ENCODE assay signal across 1 cellular context in the genomic region with DNA sequence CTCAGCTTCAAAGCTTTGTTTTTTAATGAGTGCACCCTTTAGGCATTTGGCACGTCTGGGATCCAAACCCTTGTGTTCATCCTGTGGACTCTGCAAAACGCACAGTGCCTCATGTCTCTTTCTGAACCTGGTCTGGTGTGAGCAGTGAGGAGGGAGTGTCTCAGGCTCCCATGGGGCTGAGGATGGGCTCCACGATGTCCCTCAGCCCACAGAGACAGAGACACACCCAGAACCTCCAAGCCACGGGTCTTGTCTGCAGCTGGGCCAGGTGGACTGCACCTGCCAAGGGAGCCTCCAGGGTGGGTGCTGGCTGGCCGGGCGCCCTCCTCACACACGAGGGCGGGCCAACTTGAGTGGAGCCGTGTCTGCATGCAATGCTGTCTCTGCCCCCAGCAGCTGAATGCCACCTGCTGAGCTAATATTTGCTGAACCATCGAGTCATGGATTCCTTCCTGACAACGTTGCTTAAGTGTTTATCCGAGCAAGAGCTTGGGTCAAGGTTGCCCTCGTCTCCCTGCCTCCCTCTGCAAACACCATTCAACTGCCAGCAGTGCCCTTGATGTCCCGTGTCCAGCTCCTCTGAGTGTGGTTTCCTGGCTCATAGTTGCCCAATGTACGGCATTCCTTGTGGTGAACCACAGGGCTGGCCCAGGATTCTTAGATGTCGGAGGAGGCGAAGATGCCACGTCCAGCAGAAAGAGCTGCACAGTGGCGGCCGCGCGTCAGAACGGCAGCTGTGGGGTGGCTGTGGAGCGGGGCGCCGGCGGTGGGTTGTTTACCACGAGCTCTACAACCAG.
TF ChIP-seq lines count a peak whose summit lies in the region.

No MANE protein-coding gene starts in this region.

TF ChIP-seq in HepG2, 621 proteins besides CTCF, POLR2A, EP300 and RAD21 (continued from another document and continues in another):
- TF ChIP-seq ZNF496 (CRISPR knock-in tag; IDR thresholded peaks at IDR 0.05; ENCODE audit: insufficient replicate concordance): no peak
- TF ChIP-seq ZNF598 (CRISPR knock-in tag; IDR thresholded peaks at IDR 0.05; ENCODE audit: borderline replicate concordance): no peak; the same call in 1 of the 2 replicates
- TF ChIP-seq ETV6 (CRISPR knock-in tag; conservative IDR thresholded peaks at IDR 0.05): no peak
- peak; percentile 50 for TF ChIP-seq ZBTB21 (CRISPR knock-in tag; IDR thresholded peaks at IDR 0.05)
- no peak for TF ChIP-seq NFATC3 (CRISPR knock-in tag; IDR thresholded peaks at IDR 0.05)
- no peak; the same call in 1 of the 2 replicates for TF ChIP-seq NAIF1 (CRISPR knock-in tag; IDR thresholded peaks at IDR 0.05; ENCODE audit: borderline replicate concordance)
- TF ChIP-seq HMG20B (CRISPR knock-in tag; conservative IDR thresholded peaks at IDR 0.05): peak; percentile 93
- no peak for TF ChIP-seq POLR2AphosphoS2 (IDR thresholded peaks at IDR 0.05; ENCODE audit: low read depth, low read length)
- TF ChIP-seq, protein P1, sequence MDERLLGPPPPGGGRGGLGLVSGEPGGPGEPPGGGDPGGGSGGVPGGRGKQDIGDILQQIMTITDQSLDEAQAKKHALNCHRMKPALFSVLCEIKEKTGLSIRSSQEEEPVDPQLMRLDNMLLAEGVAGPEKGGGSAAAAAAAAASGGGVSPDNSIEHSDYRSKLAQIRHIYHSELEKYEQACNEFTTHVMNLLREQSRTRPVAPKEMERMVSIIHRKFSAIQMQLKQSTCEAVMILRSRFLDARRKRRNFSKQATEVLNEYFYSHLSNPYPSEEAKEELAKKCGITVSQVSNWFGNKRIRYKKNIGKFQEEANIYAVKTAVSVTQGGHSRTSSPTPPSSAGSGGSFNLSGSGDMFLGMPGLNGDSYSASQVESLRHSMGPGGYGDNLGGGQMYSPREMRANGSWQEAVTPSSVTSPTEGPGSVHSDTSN (CRISPR knock-in tag; IDR thresholded peaks at IDR 0.05): peak; percentile 35; the same call in 1 of the 2 replicates
- TF ChIP-seq ZNF275 (CRISPR knock-in tag; IDR thresholded peaks at IDR 0.05; ENCODE audit: borderline replicate concordance): peak; percentile 96; the same call in 1 of the 2 replicates
- no peak for TF ChIP-seq LCORL (IDR thresholded peaks at IDR 0.05)
- TF ChIP-seq LCORL (CRISPR knock-in tag; IDR thresholded peaks at IDR 0.05): peak; percentile 90
- no peak for TF ChIP-seq PCBP2 (optimal IDR thresholded peaks at IDR 0.05; ENCODE audit: low read depth, low read length, poor library complexity, severe bottlenecking)
- no peak for TF ChIP-seq ZSCAN22 (CRISPR knock-in tag; IDR thresholded peaks at IDR 0.05)
- TF ChIP-seq, protein P2, sequence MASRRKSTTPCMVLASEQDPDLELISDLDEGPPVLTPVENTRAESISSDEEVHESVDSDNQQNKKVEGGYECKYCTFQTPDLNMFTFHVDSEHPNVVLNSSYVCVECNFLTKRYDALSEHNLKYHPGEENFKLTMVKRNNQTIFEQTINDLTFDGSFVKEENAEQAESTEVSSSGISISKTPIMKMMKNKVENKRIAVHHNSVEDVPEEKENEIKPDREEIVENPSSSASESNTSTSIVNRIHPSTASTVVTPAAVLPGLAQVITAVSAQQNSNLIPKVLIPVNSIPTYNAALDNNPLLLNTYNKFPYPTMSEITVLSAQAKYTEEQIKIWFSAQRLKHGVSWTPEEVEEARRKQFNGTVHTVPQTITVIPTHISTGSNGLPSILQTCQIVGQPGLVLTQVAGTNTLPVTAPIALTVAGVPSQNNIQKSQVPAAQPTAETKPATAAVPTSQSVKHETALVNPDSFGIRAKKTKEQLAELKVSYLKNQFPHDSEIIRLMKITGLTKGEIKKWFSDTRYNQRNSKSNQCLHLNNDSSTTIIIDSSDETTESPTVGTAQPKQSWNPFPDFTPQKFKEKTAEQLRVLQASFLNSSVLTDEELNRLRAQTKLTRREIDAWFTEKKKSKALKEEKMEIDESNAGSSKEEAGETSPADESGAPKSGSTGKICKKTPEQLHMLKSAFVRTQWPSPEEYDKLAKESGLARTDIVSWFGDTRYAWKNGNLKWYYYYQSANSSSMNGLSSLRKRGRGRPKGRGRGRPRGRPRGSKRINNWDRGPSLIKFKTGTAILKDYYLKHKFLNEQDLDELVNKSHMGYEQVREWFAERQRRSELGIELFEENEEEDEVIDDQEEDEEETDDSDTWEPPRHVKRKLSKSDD (CRISPR knock-in tag; IDR thresholded peaks at IDR 0.05; ENCODE audit: low read depth): no peak; the same call in 1 of the 2 replicates
- TF ChIP-seq, protein P3, sequence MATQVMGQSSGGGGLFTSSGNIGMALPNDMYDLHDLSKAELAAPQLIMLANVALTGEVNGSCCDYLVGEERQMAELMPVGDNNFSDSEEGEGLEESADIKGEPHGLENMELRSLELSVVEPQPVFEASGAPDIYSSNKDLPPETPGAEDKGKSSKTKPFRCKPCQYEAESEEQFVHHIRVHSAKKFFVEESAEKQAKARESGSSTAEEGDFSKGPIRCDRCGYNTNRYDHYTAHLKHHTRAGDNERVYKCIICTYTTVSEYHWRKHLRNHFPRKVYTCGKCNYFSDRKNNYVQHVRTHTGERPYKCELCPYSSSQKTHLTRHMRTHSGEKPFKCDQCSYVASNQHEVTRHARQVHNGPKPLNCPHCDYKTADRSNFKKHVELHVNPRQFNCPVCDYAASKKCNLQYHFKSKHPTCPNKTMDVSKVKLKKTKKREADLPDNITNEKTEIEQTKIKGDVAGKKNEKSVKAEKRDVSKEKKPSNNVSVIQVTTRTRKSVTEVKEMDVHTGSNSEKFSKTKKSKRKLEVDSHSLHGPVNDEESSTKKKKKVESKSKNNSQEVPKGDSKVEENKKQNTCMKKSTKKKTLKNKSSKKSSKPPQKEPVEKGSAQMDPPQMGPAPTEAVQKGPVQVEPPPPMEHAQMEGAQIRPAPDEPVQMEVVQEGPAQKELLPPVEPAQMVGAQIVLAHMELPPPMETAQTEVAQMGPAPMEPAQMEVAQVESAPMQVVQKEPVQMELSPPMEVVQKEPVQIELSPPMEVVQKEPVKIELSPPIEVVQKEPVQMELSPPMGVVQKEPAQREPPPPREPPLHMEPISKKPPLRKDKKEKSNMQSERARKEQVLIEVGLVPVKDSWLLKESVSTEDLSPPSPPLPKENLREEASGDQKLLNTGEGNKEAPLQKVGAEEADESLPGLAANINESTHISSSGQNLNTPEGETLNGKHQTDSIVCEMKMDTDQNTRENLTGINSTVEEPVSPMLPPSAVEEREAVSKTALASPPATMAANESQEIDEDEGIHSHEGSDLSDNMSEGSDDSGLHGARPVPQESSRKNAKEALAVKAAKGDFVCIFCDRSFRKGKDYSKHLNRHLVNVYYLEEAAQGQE (IDR thresholded peaks at IDR 0.05; ENCODE audit: borderline replicate concordance in 1 of 2, low read depth in 1 of 2, low read length in 2 of 2): peak in 1 of 2 experiments; percentile 61; a peak in 2 of 4 replicates
- TF ChIP-seq, protein P4, sequence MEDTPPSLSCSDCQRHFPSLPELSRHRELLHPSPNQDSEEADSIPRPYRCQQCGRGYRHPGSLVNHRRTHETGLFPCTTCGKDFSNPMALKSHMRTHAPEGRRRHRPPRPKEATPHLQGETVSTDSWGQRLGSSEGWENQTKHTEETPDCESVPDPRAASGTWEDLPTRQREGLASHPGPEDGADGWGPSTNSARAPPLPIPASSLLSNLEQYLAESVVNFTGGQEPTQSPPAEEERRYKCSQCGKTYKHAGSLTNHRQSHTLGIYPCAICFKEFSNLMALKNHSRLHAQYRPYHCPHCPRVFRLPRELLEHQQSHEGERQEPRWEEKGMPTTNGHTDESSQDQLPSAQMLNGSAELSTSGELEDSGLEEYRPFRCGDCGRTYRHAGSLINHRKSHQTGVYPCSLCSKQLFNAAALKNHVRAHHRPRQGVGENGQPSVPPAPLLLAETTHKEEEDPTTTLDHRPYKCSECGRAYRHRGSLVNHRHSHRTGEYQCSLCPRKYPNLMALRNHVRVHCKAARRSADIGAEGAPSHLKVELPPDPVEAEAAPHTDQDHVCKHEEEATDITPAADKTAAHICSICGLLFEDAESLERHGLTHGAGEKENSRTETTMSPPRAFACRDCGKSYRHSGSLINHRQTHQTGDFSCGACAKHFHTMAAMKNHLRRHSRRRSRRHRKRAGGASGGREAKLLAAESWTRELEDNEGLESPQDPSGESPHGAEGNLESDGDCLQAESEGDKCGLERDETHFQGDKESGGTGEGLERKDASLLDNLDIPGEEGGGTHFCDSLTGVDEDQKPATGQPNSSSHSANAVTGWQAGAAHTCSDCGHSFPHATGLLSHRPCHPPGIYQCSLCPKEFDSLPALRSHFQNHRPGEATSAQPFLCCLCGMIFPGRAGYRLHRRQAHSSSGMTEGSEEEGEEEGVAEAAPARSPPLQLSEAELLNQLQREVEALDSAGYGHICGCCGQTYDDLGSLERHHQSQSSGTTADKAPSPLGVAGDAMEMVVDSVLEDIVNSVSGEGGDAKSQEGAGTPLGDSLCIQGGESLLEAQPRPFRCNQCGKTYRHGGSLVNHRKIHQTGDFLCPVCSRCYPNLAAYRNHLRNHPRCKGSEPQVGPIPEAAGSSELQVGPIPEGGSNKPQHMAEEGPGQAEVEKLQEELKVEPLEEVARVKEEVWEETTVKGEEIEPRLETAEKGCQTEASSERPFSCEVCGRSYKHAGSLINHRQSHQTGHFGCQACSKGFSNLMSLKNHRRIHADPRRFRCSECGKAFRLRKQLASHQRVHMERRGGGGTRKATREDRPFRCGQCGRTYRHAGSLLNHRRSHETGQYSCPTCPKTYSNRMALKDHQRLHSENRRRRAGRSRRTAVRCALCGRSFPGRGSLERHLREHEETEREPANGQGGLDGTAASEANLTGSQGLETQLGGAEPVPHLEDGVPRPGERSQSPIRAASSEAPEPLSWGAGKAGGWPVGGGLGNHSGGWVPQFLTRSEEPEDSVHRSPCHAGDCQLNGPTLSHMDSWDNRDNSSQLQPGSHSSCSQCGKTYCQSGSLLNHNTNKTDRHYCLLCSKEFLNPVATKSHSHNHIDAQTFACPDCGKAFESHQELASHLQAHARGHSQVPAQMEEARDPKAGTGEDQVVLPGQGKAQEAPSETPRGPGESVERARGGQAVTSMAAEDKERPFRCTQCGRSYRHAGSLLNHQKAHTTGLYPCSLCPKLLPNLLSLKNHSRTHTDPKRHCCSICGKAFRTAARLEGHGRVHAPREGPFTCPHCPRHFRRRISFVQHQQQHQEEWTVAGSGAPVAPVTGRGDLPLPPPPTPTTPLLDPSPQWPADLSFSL (CRISPR knock-in tag; IDR thresholded peaks at IDR 0.05): no peak
- no peak for TF ChIP-seq ADNP (CRISPR knock-in tag; IDR thresholded peaks at IDR 0.05)
- no peak for TF ChIP-seq ZNF382 (CRISPR knock-in tag; IDR thresholded peaks at IDR 0.05; ENCODE audit: borderline replicate concordance)
- TF ChIP-seq HNRNPUL1 (IDR thresholded peaks at IDR 0.05; ENCODE audit: low read depth, low read length): no peak
- TF ChIP-seq AHDC1 (CRISPR knock-in tag; IDR thresholded peaks at IDR 0.05; ENCODE audit: borderline replicate concordance): peak; percentile 93
- TF ChIP-seq KDM3A (CRISPR knock-in tag; IDR thresholded peaks at IDR 0.05; ENCODE audit: low read depth): peak; percentile 71; the same call in 1 of the 2 replicates
- TF ChIP-seq, protein P5, sequence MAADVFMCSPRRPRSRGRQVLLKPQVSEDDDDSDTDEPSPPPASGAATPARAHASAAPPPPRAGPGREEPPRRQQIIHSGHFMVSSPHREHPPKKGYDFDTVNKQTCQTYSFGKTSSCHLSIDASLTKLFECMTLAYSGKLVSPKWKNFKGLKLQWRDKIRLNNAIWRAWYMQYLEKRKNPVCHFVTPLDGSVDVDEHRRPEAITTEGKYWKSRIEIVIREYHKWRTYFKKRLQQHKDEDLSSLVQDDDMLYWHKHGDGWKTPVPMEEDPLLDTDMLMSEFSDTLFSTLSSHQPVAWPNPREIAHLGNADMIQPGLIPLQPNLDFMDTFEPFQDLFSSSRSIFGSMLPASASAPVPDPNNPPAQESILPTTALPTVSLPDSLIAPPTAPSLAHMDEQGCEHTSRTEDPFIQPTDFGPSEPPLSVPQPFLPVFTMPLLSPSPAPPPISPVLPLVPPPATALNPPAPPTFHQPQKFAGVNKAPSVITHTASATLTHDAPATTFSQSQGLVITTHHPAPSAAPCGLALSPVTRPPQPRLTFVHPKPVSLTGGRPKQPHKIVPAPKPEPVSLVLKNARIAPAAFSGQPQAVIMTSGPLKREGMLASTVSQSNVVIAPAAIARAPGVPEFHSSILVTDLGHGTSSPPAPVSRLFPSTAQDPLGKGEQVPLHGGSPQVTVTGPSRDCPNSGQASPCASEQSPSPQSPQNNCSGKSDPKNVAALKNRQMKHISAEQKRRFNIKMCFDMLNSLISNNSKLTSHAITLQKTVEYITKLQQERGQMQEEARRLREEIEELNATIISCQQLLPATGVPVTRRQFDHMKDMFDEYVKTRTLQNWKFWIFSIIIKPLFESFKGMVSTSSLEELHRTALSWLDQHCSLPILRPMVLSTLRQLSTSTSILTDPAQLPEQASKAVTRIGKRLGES (CRISPR knock-in tag; IDR thresholded peaks at IDR 0.05; ENCODE audit: borderline replicate concordance): no peak; the same call in 1 of the 2 replicates
